ENCODE assay signal across 11 cellular contexts in the genomic region with DNA sequence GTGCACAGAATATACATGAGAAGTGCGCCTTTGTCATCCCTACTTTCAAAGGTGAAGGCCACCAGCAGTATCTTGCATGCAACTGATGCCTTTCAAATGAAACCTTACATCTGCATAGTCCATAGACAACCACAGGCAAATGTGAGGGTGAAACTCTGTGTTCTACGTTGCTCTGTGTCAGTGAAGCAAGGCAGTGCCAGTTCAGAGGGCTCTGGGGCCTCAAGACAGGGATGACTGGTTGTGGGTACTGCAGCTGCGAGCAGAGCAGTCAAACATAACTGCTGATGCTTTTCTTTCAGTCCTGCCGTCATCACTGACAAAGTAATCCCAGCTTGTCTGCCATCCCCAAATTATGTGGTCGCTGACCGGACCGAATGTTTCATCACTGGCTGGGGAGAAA. TPM values are rescaled to one million over a fixed set of nuclear protein-coding genes. Genes with fewer than 3 reads are reported as not detected.
DNase-seq lines count a peak whose midpoint lies in the region; ATAC-seq, FAIRE-seq and TF ChIP-seq lines count a peak whose summit lies in the region.
"Not testable (repeated sequence)": the region's sequence is repeated elsewhere in the genome, so short reads cannot be mapped to it uniquely, and the experiment has no call there.
"Had no signal": no experiment of that assay in that cellular context is flagged by ENCODE, and none has a peak within 500 bp of the region (broad histone marks: within the 10 kb centered on the region; RNA-seq: fewer than 3 reads in every experiment).

No MANE protein-coding gene starts in this region.

- peak; percentile 99 for ATAC-seq in GM18498 (IDR thresholded peaks at IDR 0.05; ENCODE audit: unreplicated experiment)
- peak; percentile 97 for ATAC-seq in GM19025 (IDR thresholded peaks at IDR 0.05; ENCODE audit: low read depth, unreplicated experiment)
- peak; percentile 99 for ATAC-seq in GM21381 (IDR thresholded peaks at IDR 0.05; ENCODE audit: unreplicated experiment)
- ATAC-seq in HG02642 (IDR thresholded peaks at IDR 0.05; ENCODE audit: poor library complexity, unreplicated experiment), result peak; percentile 99
- ATAC-seq in HG03064 (IDR thresholded peaks at IDR 0.05; ENCODE audit: low read depth, unreplicated experiment), result peak; percentile 98
- peak; percentile 98 for ATAC-seq in HG03460 (IDR thresholded peaks at IDR 0.05; ENCODE audit: unreplicated experiment)
- ATAC-seq in activated B cell treated with CpG ODN at 0.5 μM for 24 hours (ENCODE audit: low read depth), result peak; percentile 95

- TF ChIP-seq CTCF in activated B cell treated with CpG ODN at 0.5 μM for 24 hours (IDR thresholded peaks at IDR 0.05), result not testable (repeated sequence)

- intact Hi-C loops in activated B cell treated with CpG ODN at 0.5 μM for 24 hours (cut with micrococcal nuclease), result loop anchor here (1.0 to 5.0 kb wide), 2 partner anchors 50 to 531 kb away; a partner anchor contains a TSS

- DNase-seq in activated B cell treated with CpG ODN at 0.5 μM for 24 hours; urothelium cell line (ENCODE audit: low spot score): not testable (repeated sequence)

- peaks cover 35% of the 10 kb centered on the region for H3K4me1 Mint-ChIP-seq in activated B cell treated with CpG ODN at 0.5 μM for 24 hours

- not testable (repeated sequence) for H3K27me3 Mint-ChIP-seq in activated B cell treated with CpG ODN at 0.5 μM for 24 hours

- H3K27ac Mint-ChIP-seq in activated B cell treated with CpG ODN at 0.5 μM for 24 hours, result peak overlapping the region; percentile 62

- peak; percentile 55 for FAIRE-seq in urothelium cell line (lab: Jason Lieb, UNC)

- POLR2A ChIA-PET in activated B cell treated with CpG ODN at 0.5 μM for 24 hours (lab: Charles Lee), result not testable (repeated sequence)

- H3K4me3 Mint-ChIP-seq in activated B cell treated with CpG ODN at 0.5 μM for 24 hours, result peak overlapping the region; percentile 6

- CTCF ChIA-PET in activated B cell treated with CpG ODN at 0.5 μM for 24 hours (lab: Charles Lee), result interaction anchor here (1.8 kb wide), 1 partner anchor 8 kb away, joined by 4 read pairs; no protein-coding TSS in a partner anchor

- not testable (repeated sequence) for H3K36me3 Mint-ChIP-seq in activated B cell treated with CpG ODN at 0.5 μM for 24 hours (ENCODE audit: low read depth)

- H3K9me3 Mint-ChIP-seq in activated B cell treated with CpG ODN at 0.5 μM for 24 hours, result not testable (repeated sequence)

RNA-seq across cellular contexts. Expression of a gene that starts 39.0 kb away (rescaled TPM):
- 0.27 and 0.31 TPM in 2 replicates for total RNA-seq in activated B cell treated with CpG ODN at 0.5 μM for 24 hours
- total RNA-seq: aorta, H9, M059J had no signal
